Comparison of ENCODE assay signal across 8 cellular contexts in the genomic region with DNA sequence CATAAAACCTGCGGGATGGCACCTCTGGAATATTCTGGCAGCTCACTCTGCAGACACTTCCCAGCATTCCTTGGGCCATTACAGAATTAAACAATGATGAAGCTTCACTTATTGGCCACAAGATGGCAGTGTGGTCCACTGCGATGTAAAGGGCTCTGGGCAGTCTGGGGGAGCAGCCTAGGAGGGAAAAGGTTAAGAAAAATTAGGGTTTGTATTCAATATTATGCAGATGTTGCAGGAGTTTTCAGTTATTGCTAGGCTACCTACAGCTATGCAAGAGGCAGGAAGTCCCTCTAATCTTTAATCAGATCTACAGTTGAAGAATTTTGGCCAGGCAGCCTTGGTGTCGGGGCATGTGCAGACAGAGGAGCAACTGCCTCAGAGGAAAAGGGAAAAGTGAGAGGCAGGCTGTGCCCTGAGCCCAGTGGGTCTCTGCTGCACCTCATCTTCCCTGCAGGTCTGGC.
DNase-seq lines count a peak whose midpoint lies in the region; ATAC-seq, FAIRE-seq and TF ChIP-seq lines count a peak whose summit lies in the region.

No MANE protein-coding gene starts in this region.

- H3K27ac ChIP-seq in foreskin keratinocyte (no peak overlapping the region), pancreas (no peak overlapping the region), ovary (no peak overlapping the region)

- intact Hi-C loops in pancreas (cut with DNase I) (no loop called here), ovary (cut with DNase I) (no loop called here)

- TF ChIP-seq CTCF in WI38 (IDR thresholded peaks at IDR 0.05; ENCODE audit: low read depth, low read length): peak; percentile 62
- peak; percentile 91 for TF ChIP-seq CTCF in foreskin keratinocyte (conservative IDR thresholded peaks at IDR 0.05)
- peak; percentile 55 to 74 (median 72) for TF ChIP-seq CTCF in pancreas (IDR thresholded peaks at IDR 0.05)
- TF ChIP-seq CTCF in ovary (IDR thresholded peaks at IDR 0.05): no peak

- TF ChIP-seq POLR2A in ovary (IDR thresholded peaks at IDR 0.05): no peak

- H3K9me3 ChIP-seq in pancreas (no peaks in the 10 kb centered on the region), ovary (no peaks in the 10 kb centered on the region)

- H3K36me3 ChIP-seq in pancreas: no peaks in the 10 kb centered on the region
- no peaks in the 10 kb centered on the region for H3K36me3 ChIP-seq in ovary

- WGBS in pancreas, 2 donors: 22 to 28% methylated on average over 3 of the region's 3 CpGs
- WGBS in ovary, 3 donors: 25 to 27% (median 25%) methylated on average over 3 of the region's 3 CpGs

- no peaks in the 10 kb centered on the region for H3K27me3 ChIP-seq in foreskin keratinocyte
- H3K27me3 ChIP-seq in pancreas: no peaks in the 10 kb centered on the region
- H3K27me3 ChIP-seq in ovary: no peaks in the 10 kb centered on the region

- H3K4me3 ChIP-seq in WI38 (ENCODE audit: low read depth, low read length): no peak overlapping the region
- H3K4me3 ChIP-seq in pancreas: no peak overlapping the region
- no peak overlapping the region for H3K4me3 ChIP-seq in ovary

- ATAC-seq in GM18519 (IDR thresholded peaks at IDR 0.05; ENCODE audit: low FRiP score, unreplicated experiment) (peak; percentile 86), HG02884 (IDR thresholded peaks at IDR 0.05; ENCODE audit: unreplicated experiment) (peak; percentile 86), foreskin keratinocyte (peak; percentile 93), pancreas (peak; percentile 79 to 94 (median 89))

- H3K4me1 ChIP-seq in foreskin keratinocyte (peaks cover 3% of the 10 kb centered on the region), pancreas (peaks cover 0 to 3% (median 0%) of the 10 kb centered on the region in 3 donors), ovary (ENCODE audit: insufficient read depth) (no peaks in the 10 kb centered on the region)

- TF ChIP-seq EP300 in ovary (IDR thresholded peaks at IDR 0.05): no peak

- peak; percentile 22 for DNase-seq in COLO668 (lab: John Stamatoyannopoulos, UW; ENCODE audit: unreplicated experiment)
- peak; percentile 55 for DNase-seq in NCI-H1105 treated with DMSO at 0.1 percent for 48 hours (lab: John Stamatoyannopoulos, UW)
- DNase-seq in foreskin keratinocyte: peak; percentile 52 to 76
- peak in 3 of 6 donors; percentile 33 to 44 (median 34) for DNase-seq in pancreas
- no peak for DNase-seq in ovary

- no peak for FAIRE-seq in pancreas (lab: Jason Lieb, UNC)

Comparison
In these comparisons a context has a peak if more than half of its experiments do, and no peak if none do; other contexts are left out.
1. DNase-seq: peak in COLO668 (single experiment), NCI-H1105 treated with DMSO at 0.1 percent for 48 hours (single experiment) and foreskin keratinocyte (2 of 2); none in ovary (0 of 5).
2. CTCF ChIP-seq: peak in WI38 (single experiment), foreskin keratinocyte (single experiment) and pancreas (4 of 4); none in ovary (0 of 3).
3. Peak in every context shown above with its lines, with median percentiles within 50 percentile points of each other: ATAC-seq.